24 cellular contexts compared by ENCODE assay signal in the genomic region with DNA sequence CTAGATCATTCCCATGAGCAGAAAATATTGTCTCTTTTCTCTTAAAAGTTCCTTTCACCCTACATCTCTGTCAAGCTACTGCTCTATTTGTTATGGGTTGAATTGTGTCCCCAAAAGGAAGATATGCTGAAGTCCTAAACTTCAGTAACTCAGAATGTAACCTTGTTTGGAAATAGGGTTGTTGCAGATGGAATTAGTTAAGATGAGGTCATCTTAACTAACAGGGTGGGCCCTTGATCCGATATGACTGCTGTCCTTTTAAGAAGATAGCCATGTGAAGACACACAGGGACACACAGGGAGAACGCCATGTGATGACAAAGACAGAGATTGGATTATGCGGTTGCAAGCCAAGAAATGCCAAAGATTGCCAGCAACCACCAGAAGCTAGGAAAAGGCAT.
"Had no signal": no experiment of that assay in that cellular context is flagged by ENCODE, and none has a peak within 500 bp of the region (broad histone marks: within the 10 kb centered on the region; RNA-seq: fewer than 3 reads in every experiment).

No MANE protein-coding gene starts in this region.

- H3K9me3 Mint-ChIP-seq: nephron; neural progenitor cell; stimulated activated naive B cell treated with anti-CD40 and anti-IgM and Interleukin-4, amounts not matched to agents 10 μg/mL and 1 μg/mL and 100 μg/mL, for 72 hours; stimulated activated naive CD8-positive, alpha-beta T cell treated with anti-CD3 and anti-CD28 coated beads, Interleukin-15, Interleukin-2, amounts not matched to agents 100 ng/mL and 50 ng/mL, for 24 hours had no signal

- H3K27me3 Mint-ChIP-seq: stimulated activated naive B cell treated with anti-CD40 and anti-IgM and Interleukin-4, amounts not matched to agents 10 μg/mL and 1 μg/mL and 100 μg/mL, for 72 hours; stimulated activated naive CD8-positive, alpha-beta T cell treated with anti-CD3 and anti-CD28 coated beads, Interleukin-15, Interleukin-2, amounts not matched to agents 100 ng/mL and 50 ng/mL, for 24 hours had no signal

- H3K4me3 ChIP-seq: dorsolateral prefrontal cortex, gastroesophageal sphincter, heart left ventricle, hepatocyte, neural progenitor cell, prostate gland, right atrium auricular region, sigmoid colon, skin epidermis, spleen, thoracic aorta, tibial nerve, upper lobe of left lung, uterus had no signal

- H3K9ac ChIP-seq: neural progenitor cell had no signal

- H3K27me3 ChIP-seq: dorsolateral prefrontal cortex, gastroesophageal sphincter, heart left ventricle, hepatocyte, neural progenitor cell, right atrium auricular region, sigmoid colon, spleen, tibial nerve, upper lobe of left lung, uterus had no signal

- H3K4me1 Mint-ChIP-seq: nephron had no signal

- ATAC-seq: foreskin keratinocyte; gastroesophageal sphincter; heart left ventricle; left lobe of liver; naive thymus-derived CD4-positive, alpha-beta T cell; stimulated activated naive B cell treated with anti-CD40 and anti-IgM and Interleukin-4, amounts not matched to agents 10 μg/mL and 1 μg/mL and 100 μg/mL, for 72 hours had no signal

- H3K79me2 ChIP-seq: hepatocyte had no signal

- H3K36me3 Mint-ChIP-seq: naive thymus-derived CD4-positive, alpha-beta T cell; neural progenitor cell; stimulated activated naive B cell treated with anti-CD40 and anti-IgM and Interleukin-4, amounts not matched to agents 10 μg/mL and 1 μg/mL and 100 μg/mL, for 72 hours had no signal

- H3K36me3 ChIP-seq: gastroesophageal sphincter, heart left ventricle, neural progenitor cell, prostate gland, right atrium auricular region, sigmoid colon, spleen, thoracic aorta, tibial nerve, upper lobe of left lung, uterus had no signal

- H3K4me3 Mint-ChIP-seq: naive thymus-derived CD4-positive, alpha-beta T cell; nephron; neural progenitor cell; stimulated activated naive B cell treated with anti-CD40 and anti-IgM and Interleukin-4, amounts not matched to agents 10 μg/mL and 1 μg/mL and 100 μg/mL, for 72 hours; stimulated activated naive CD8-positive, alpha-beta T cell treated with anti-CD3 and anti-CD28 coated beads, Interleukin-15, Interleukin-2, amounts not matched to agents 100 ng/mL and 50 ng/mL, for 24 hours had no signal

- H3K27ac Mint-ChIP-seq: naive thymus-derived CD4-positive, alpha-beta T cell; nephron; neural progenitor cell; stimulated activated naive B cell treated with anti-CD40 and anti-IgM and Interleukin-4, amounts not matched to agents 10 μg/mL and 1 μg/mL and 100 μg/mL, for 72 hours; stimulated activated naive CD8-positive, alpha-beta T cell treated with anti-CD3 and anti-CD28 coated beads, Interleukin-15, Interleukin-2, amounts not matched to agents 100 ng/mL and 50 ng/mL, for 24 hours had no signal

- H2AFZ ChIP-seq: hepatocyte, neural progenitor cell had no signal

- H3K4me1 ChIP-seq: foreskin keratinocyte, gastroesophageal sphincter, heart left ventricle, prostate gland, right atrium auricular region, sigmoid colon, spleen, tibial nerve, uterus had no signal

- H3K9me3 ChIP-seq: gastroesophageal sphincter, heart left ventricle, prostate gland, right atrium auricular region, sigmoid colon, spleen, thoracic aorta, tibial nerve, upper lobe of left lung, uterus had no signal

- H3K4me2 ChIP-seq: hepatocyte, neural progenitor cell had no signal

- DNase-seq: dorsolateral prefrontal cortex; effector CD4-positive, alpha-beta T cell; foreskin keratinocyte; heart left ventricle; kidney; mesendoderm; midbrain; naive thymus-derived CD4-positive, alpha-beta T cell; sigmoid colon; spleen; stimulated activated naive B cell treated with anti-CD40 and anti-IgM and Interleukin-4, amounts not matched to agents 10 μg/mL and 1 μg/mL and 100 μg/mL, for 72 hours; upper lobe of left lung; uterus had no signal

- H3K27ac ChIP-seq: dorsolateral prefrontal cortex, foreskin keratinocyte, gastroesophageal sphincter, heart left ventricle, hepatocyte, neural progenitor cell, prostate gland, right atrium auricular region, sigmoid colon, skin epidermis, spleen, thoracic aorta, tibial nerve, upper lobe of left lung, uterus had no signal
